Comparison of ENCODE assay signal across 9 cellular contexts in genomic region chr6:122372647-122373046, GRCh38. TPM values are rescaled to one million over a fixed set of nuclear protein-coding genes. Genes with fewer than 3 reads are reported as not detected.
DNase-seq lines count a peak whose midpoint lies in the region; ATAC-seq and TF ChIP-seq lines count a peak whose summit lies in the region.
"Had no signal": no experiment of that assay in that cellular context is flagged by ENCODE, and none has a peak within 500 bp of the region (broad histone marks: within the 10 kb centered on the region; RNA-seq: fewer than 3 reads in every experiment).

No MANE protein-coding gene starts in this region.

- H2AFZ ChIP-seq in Loucy (ENCODE audit: low read length), result no peak overlapping the region

- no peaks in the 10 kb centered on the region for H3K36me3 Mint-ChIP-seq in neural crest cell (ENCODE audit: low read depth)

- H3K9ac ChIP-seq in Loucy (ENCODE audit: low read depth, low read length, poor library complexity, severe bottlenecking), result no peak overlapping the region

- TF ChIP-seq CTCF in Loucy (conservative IDR thresholded peaks at IDR 0.05; ENCODE audit: low read length) (peak; percentile 54), neural crest cell (conservative IDR thresholded peaks at IDR 0.05) (peak; percentile 58)

- no peaks in the 10 kb centered on the region for H3K9me3 ChIP-seq in Loucy (ENCODE audit: insufficient read depth, low read depth, low read length)
- H3K9me3 ChIP-seq in MG63, result no peaks in the 10 kb centered on the region
- H3K9me3 ChIP-seq: body of pancreas had no signal

- H4K20me1 ChIP-seq in Loucy (ENCODE audit: insufficient read depth, low read length, poor library complexity, severe bottlenecking), result no peaks in the 10 kb centered on the region

- in situ Hi-C loops in G401 (cut with HindIII; ENCODE audit: low sequenced_read_pairs), result no loop called here

- H3K4me1 Mint-ChIP-seq in neural crest cell, result no peaks in the 10 kb centered on the region

- no peak overlapping the region for H3K4me3 ChIP-seq in Loucy (ENCODE audit: low read length, poor library complexity, severe bottlenecking)
- no peak overlapping the region for H3K4me3 ChIP-seq in MG63
- H3K4me3 ChIP-seq: body of pancreas had no signal

- H3K27me3 ChIP-seq in Loucy (ENCODE audit: insufficient read depth, low read length, poor library complexity, severe bottlenecking) (no peaks in the 10 kb centered on the region), MG63 (no peaks in the 10 kb centered on the region)
- H3K27me3 ChIP-seq: body of pancreas had no signal

- H3K9me3 Mint-ChIP-seq in neural crest cell, result no peaks in the 10 kb centered on the region

- no peaks in the 10 kb centered on the region for H3K9me2 ChIP-seq in Loucy (replicated peaks; ENCODE audit: low read depth, low read length)

- no peaks in the 10 kb centered on the region for H3K4me1 ChIP-seq in Loucy (ENCODE audit: insufficient read depth, low read length, poor library complexity, severe bottlenecking)
- H3K4me1 ChIP-seq: body of pancreas had no signal

- H3F3A ChIP-seq in Loucy (ENCODE audit: low read depth), result no peaks in the 10 kb centered on the region

- no peak for ATAC-seq in HG02938 (IDR thresholded peaks at IDR 0.05; ENCODE audit: unreplicated experiment)
- ATAC-seq: body of pancreas had no signal

- peak; percentile 14 for DNase-seq in G401 (ENCODE audit: low spot score)
- peak; percentile 16 for DNase-seq in cerebellar cortex (ENCODE audit: low spot score)
- DNase-seq in neural crest cell (ENCODE audit: low read depth, low spot score), result no peak
- no peak for DNase-seq in HuH-7.5 (ENCODE audit: low spot score)
- no peak for DNase-seq in MG63
- DNase-seq: body of pancreas, NCI-H345 had no signal

- peaks cover 27% of the 10 kb centered on the region for H3K27me3 Mint-ChIP-seq in neural crest cell (ENCODE audit: low read depth)

- H3K4me3 Mint-ChIP-seq in neural crest cell, result no peak overlapping the region

- no peaks in the 10 kb centered on the region for H3K79me2 ChIP-seq in Loucy (ENCODE audit: insufficient read depth, low read length)

- no peak overlapping the region for H3K4me2 ChIP-seq in Loucy (ENCODE audit: low read depth, low read length, poor library complexity, severe bottlenecking)

- H3K36me3 ChIP-seq in Loucy (ENCODE audit: insufficient read depth, low read length), result no peaks in the 10 kb centered on the region
- H3K36me3 ChIP-seq in MG63, result no peaks in the 10 kb centered on the region

- no peak overlapping the region for H3K27ac Mint-ChIP-seq in neural crest cell (ENCODE audit: unreplicated experiment)

RNA-seq across cellular contexts. Expression of gene HSF2, which starts 26.8 kb away (rescaled TPM):
- total RNA-seq in G401 (2014; rRNA removed; shearing (Covaris generic)), result 15.1 and 16.7 TPM in 2 replicates
- total RNA-seq in neural crest cell, result 31.8 and 34.0 TPM in 2 replicates
- total RNA-seq in MG63 (2014; rRNA removed; shearing (Covaris generic); ENCODE audit: low replicate concordance), result 13.3 and 15.6 TPM in 2 replicates

Comparison
In these comparisons a context has a peak if more than half of its experiments do, and no peak if none do; other contexts are left out.
1. DNase-seq: peak in G401 (single experiment) and cerebellar cortex (single experiment); none in neural crest cell (single experiment), HuH-7.5 (single experiment) and MG63 (single experiment).